Comparison of ENCODE assay signal across 9 cellular contexts in genomic region chr7:100372256-100372655, GRCh38. TPM values are rescaled to one million over a fixed set of nuclear protein-coding genes. Genes with fewer than 3 reads are reported as not detected.
DNase-seq lines count a peak whose midpoint lies in the region; ATAC-seq, FAIRE-seq and TF ChIP-seq lines count a peak whose summit lies in the region.
"Had no signal": no experiment of that assay in that cellular context is flagged by ENCODE, and none has a peak within 500 bp of the region (broad histone marks: within the 10 kb centered on the region; RNA-seq: fewer than 3 reads in every experiment).

No MANE protein-coding gene starts in this region.

- H3K27me3 Mint-ChIP-seq in chondrocyte (ENCODE audit: low read depth): no peaks in the 10 kb centered on the region

- ATAC-seq in HG03354 (IDR thresholded peaks at IDR 0.05; ENCODE audit: poor library complexity, severe bottlenecking, unreplicated experiment): no peak
- ATAC-seq in GM21381 (IDR thresholded peaks at IDR 0.05; ENCODE audit: unreplicated experiment): no peak

- no peaks in the 10 kb centered on the region for H3K9me3 Mint-ChIP-seq in chondrocyte (ENCODE audit: low read depth)

- H3K4me1 Mint-ChIP-seq in chondrocyte (ENCODE audit: low read depth): no peaks in the 10 kb centered on the region

- no peak for FAIRE-seq in GM19239 (lab: Jason Lieb, UNC)
- FAIRE-seq in RCC 7860 (lab: Jason Lieb, UNC): no peak

- H3K36me3 Mint-ChIP-seq in chondrocyte (ENCODE audit: low read depth): no peaks in the 10 kb centered on the region

- no peak overlapping the region for H3K4me3 Mint-ChIP-seq in chondrocyte (ENCODE audit: unreplicated experiment)

- no peak overlapping the region for H3K27ac Mint-ChIP-seq in chondrocyte (ENCODE audit: unreplicated experiment)

- no peak for TF ChIP-seq CTCF in chondrocyte (IDR thresholded peaks at IDR 0.05)

- DNase-seq in AML-193 (lab: John Stamatoyannopoulos, UW) (peak; percentile 64 to 72), NCI-H226 (peak; percentile 60), chondrocyte (ENCODE audit: low spot score) (peak; percentile 66), mesenteric fat pad (ENCODE audit: low spot score) (peak; percentile 64), GM19239 (ENCODE audit: insufficient read length, low spot score) (no peak), RCC 7860 (ENCODE audit: low spot score) (no peak)
- DNase-seq: activated CD4-positive, CD25-positive, alpha-beta regulatory T cell had no signal

RNA-seq across cellular contexts. Expression of gene PILRA, which starts 1.0 kb away (rescaled TPM):
- total RNA-seq in chondrocyte: 0.60 to 0.92 TPM (median 0.62 TPM) in 3 replicates
- total RNA-seq in mesenteric fat pad: 14.5 TPM

RNA-seq across cellular contexts. Expression of gene PILRB, which starts 14.3 kb away (rescaled TPM):
- total RNA-seq in chondrocyte (19.1 to 32.2 TPM (median 20.3 TPM) in 3 replicates), mesenteric fat pad (32.1 TPM)

RNA-seq across cellular contexts. Expression of gene ZCWPW1, which starts 56.2 kb away (rescaled TPM):
- 2.3 to 3.8 TPM (median 2.6 TPM) in 3 replicates for total RNA-seq in chondrocyte
- total RNA-seq in mesenteric fat pad: 3.2 TPM

RNA-seq across cellular contexts. Expression of gene MEPCE, which starts 57.4 kb away (rescaled TPM):
- total RNA-seq in chondrocyte (30.9 to 39.1 TPM (median 31.8 TPM) in 3 replicates), mesenteric fat pad (25.9 TPM)

Comparison
In these comparisons a context has a peak if more than half of its experiments do, and no peak if none do; other contexts are left out.
1. DNase-seq: peak in AML-193 (2 of 2), NCI-H226 (single experiment), chondrocyte (single experiment) and mesenteric fat pad (single experiment); none in GM19239 (single experiment) and RCC 7860 (single experiment).